Comparison of ENCODE assay signal across 8 cellular contexts in genomic region chr20:59031326-59032022, GRCh38. TPM values are rescaled to one million over a fixed set of nuclear protein-coding genes. Genes with fewer than 3 reads are reported as not detected.
DNase-seq lines count a peak whose midpoint lies in the region; ATAC-seq, FAIRE-seq and TF ChIP-seq lines count a peak whose summit lies in the region.

No MANE protein-coding gene starts in this region.

- H3K4me3 ChIP-seq in astrocyte (ENCODE audit: insufficient read depth, low read depth, low read length): peak overlapping the region; percentile 81
- peak overlapping the region; percentile 86 for H3K4me3 ChIP-seq in lower lobe of right lung
- H3K4me3 ChIP-seq in aorta (ENCODE audit: low read length in 2 of 2): peak overlapping the region; percentile 46 to 78

- peaks cover 37% of the 10 kb centered on the region for H3K36me3 ChIP-seq in astrocyte (ENCODE audit: insufficient read depth, low read length)
- H3K36me3 ChIP-seq in lower lobe of right lung: peaks cover 63% of the 10 kb centered on the region
- peaks cover 6% of the 10 kb centered on the region in 2 donors for H3K36me3 ChIP-seq in aorta (ENCODE audit: control insufficient read depth in 1 of 2, insufficient read depth in 2 of 2, low read length in 1 of 2)

- H3K36me3 Mint-ChIP-seq in CD14-positive monocyte (peaks cover 64 to 67% of the 10 kb centered on the region in 2 donors), astrocyte (ENCODE audit: low read depth, unreplicated experiment) (peaks cover 12% of the 10 kb centered on the region)

- H3K27ac Mint-ChIP-seq in CD14-positive monocyte (peak overlapping the region; percentile 93 to 99 (median 97)), astrocyte (ENCODE audit: unreplicated experiment) (peak overlapping the region; percentile 43)

- intact Hi-C loops in CD14-positive monocyte (cut with micrococcal nuclease) (loop anchor here (2.0 to 10.0 kb wide), 5 partner anchors 23 to 139 kb away; partner anchors contain the start of gene NELFCD (in 1 of the 2)), lower lobe of right lung (cut with DNase I) (no loop called here), aorta (cut with DNase I) (loop anchor here (5.0 kb wide), 2 partner anchors 34 to 139 kb away; no protein-coding TSS in a partner anchor)

- WGBS in aorta, 2 donors: 36 to 38% methylated on average over 18 of the region's 18 CpGs

- H3K9ac ChIP-seq in astrocyte (ENCODE audit: low read length): peak overlapping the region; percentile 93

- H3K4me1 Mint-ChIP-seq in CD14-positive monocyte (peaks cover 50% of the 10 kb centered on the region), astrocyte (ENCODE audit: low read depth, unreplicated experiment) (peaks cover 45% of the 10 kb centered on the region)

- H3K9me3 Mint-ChIP-seq in CD14-positive monocyte (no peaks in the 10 kb centered on the region), astrocyte (ENCODE audit: unreplicated experiment) (no peaks in the 10 kb centered on the region)

- FAIRE-seq in astrocyte (lab: Jason Lieb, UNC): no peak

- H3K27me3 Mint-ChIP-seq in CD14-positive monocyte (ENCODE audit: low read depth in 3 of 3): peaks cover 0 to 2% (median 0%) of the 10 kb centered on the region in 3 donors
- H3K27me3 Mint-ChIP-seq in astrocyte (ENCODE audit: low read depth, unreplicated experiment): no peaks in the 10 kb centered on the region

- TF ChIP-seq CTCF in CD14-positive monocyte (IDR thresholded peaks at IDR 0.05) (no peak), astrocyte (IDR thresholded peaks at IDR 0.05; ENCODE audit: insufficient read depth, low read depth, low read length) (no peak), lower lobe of right lung (IDR thresholded peaks at IDR 0.05) (no peak)

- ATAC-seq in HG03457 (IDR thresholded peaks at IDR 0.05; ENCODE audit: unreplicated experiment): peak; percentile 16
- peak in 1 of 2 donors; percentile 20 for ATAC-seq in lower lobe of right lung
- ATAC-seq in aorta (ENCODE audit: low FRiP score): no peak
- ATAC-seq in HG03175 (IDR thresholded peaks at IDR 0.05; ENCODE audit: unreplicated experiment): no peak

- H3K79me2 ChIP-seq in astrocyte (ENCODE audit: insufficient read depth, low read length): peaks cover 60% of the 10 kb centered on the region

- peak overlapping the region; percentile 92 for H3K4me2 ChIP-seq in astrocyte (ENCODE audit: low read length)

- H3K9me3 ChIP-seq in astrocyte (ENCODE audit: insufficient read depth, low read depth, low read length) (no peaks in the 10 kb centered on the region), lower lobe of right lung (no peaks in the 10 kb centered on the region), aorta (ENCODE audit: control insufficient read depth, low read length) (no peaks in the 10 kb centered on the region)

- H2AFZ ChIP-seq in astrocyte (ENCODE audit: low read depth, low read length): peak overlapping the region; percentile 89

- peaks cover 44% of the 10 kb centered on the region for H4K20me1 ChIP-seq in astrocyte (ENCODE audit: insufficient read depth, low read length)

- H3K4me3 Mint-ChIP-seq in CD14-positive monocyte: peak overlapping the region; percentile 94 to 97
- H3K4me3 Mint-ChIP-seq in astrocyte (ENCODE audit: unreplicated experiment): peak overlapping the region; percentile 92

- peak overlapping the region; percentile 89 for H3K27ac ChIP-seq in astrocyte (ENCODE audit: low read depth, low read length)
- peak overlapping the region; percentile 92 for H3K27ac ChIP-seq in lower lobe of right lung
- peak overlapping the region in 1 of 2 donors; percentile 38 for H3K27ac ChIP-seq in aorta (ENCODE audit: low read depth in 1 of 2, low read length in 2 of 2)

- DNase-seq in CD14-positive monocyte (ENCODE audit: low spot score): no peak
- no peak for DNase-seq in astrocyte (ENCODE audit: low read depth)
- no peak for DNase-seq in lower lobe of right lung
- DNase-seq in aorta: no peak
- DNase-seq in COR-L47 (lab: John Stamatoyannopoulos, UW): no peak
- DNase-seq in activated CD8-positive, alpha-beta memory T cell treated with anti-CD3 and anti-CD28 coated beads, Interleukin-2, amount 50 U/mL, for 48 hours: no peak

- H3K27me3 ChIP-seq in astrocyte (ENCODE audit: insufficient read depth, low read length) (no peaks in the 10 kb centered on the region), lower lobe of right lung (ENCODE audit: low read depth) (no peaks in the 10 kb centered on the region), aorta (ENCODE audit: control insufficient read depth in 1 of 2, insufficient read depth in 2 of 2, low read length in 1 of 2) (no peaks in the 10 kb centered on the region)

- H3K4me1 ChIP-seq in astrocyte (ENCODE audit: insufficient read depth, low read length) (peaks cover 37% of the 10 kb centered on the region), lower lobe of right lung (peaks cover 52% of the 10 kb centered on the region), aorta (ENCODE audit: control insufficient read depth in 1 of 2, insufficient read depth in 2 of 2, low read length in 2 of 2) (peaks cover 0 to 5% of the 10 kb centered on the region in 2 donors)

RNA-seq across cellular contexts. Expression of gene ATP5F1E, which starts 0.7 kb away (rescaled TPM):
- 100 to 1,000 TPM; 102 to 105 TPM for polyA plus RNA-seq in CD14-positive monocyte
- 91.0 and 94.4 TPM in 2 replicates for total RNA-seq in astrocyte
- total RNA-seq in lower lobe of right lung: 73.8 TPM
- total RNA-seq in aorta: 10 to 100 TPM; 48.2 to 50.1 TPM
- polyA plus RNA-seq in aorta: 100 to 1,000 TPM in 1 of 2 donors, 10 to 100 TPM in 1; 51.5 to 110 TPM

RNA-seq across cellular contexts. Expression of gene PRELID3B, which starts 11.1 kb away (rescaled TPM):
- 10 to 100 TPM; 16.9 to 21.0 TPM for polyA plus RNA-seq in CD14-positive monocyte
- total RNA-seq in astrocyte: 55.1 and 68.8 TPM in 2 replicates
- 43.0 TPM for total RNA-seq in lower lobe of right lung
- 10 to 100 TPM; 24.0 to 33.1 TPM for total RNA-seq in aorta
- 10 to 100 TPM; 19.5 to 44.2 TPM for polyA plus RNA-seq in aorta

RNA-seq across cellular contexts. Expression of gene TUBB1, which starts 12.2 kb away (rescaled TPM):
- 1 to 10 TPM; 2.4 to 3.1 TPM for polyA plus RNA-seq in CD14-positive monocyte
- total RNA-seq in astrocyte: not detected in 2 replicates
- 6.5 TPM for total RNA-seq in lower lobe of right lung
- 1 to 10 TPM in 1 of 2 donors, under 1 TPM in 1; 0.15 to 2.1 TPM for total RNA-seq in aorta
- not detected for polyA plus RNA-seq in aorta

RNA-seq across cellular contexts. Expression of gene CTSZ, which starts 24.4 kb away (rescaled TPM):
- polyA plus RNA-seq in CD14-positive monocyte (10 to 100 TPM; 62.6 to 86.4 TPM), aorta (100 to 1,000 TPM; 299 to 350 TPM)
- total RNA-seq in astrocyte (112 and 126 TPM in 2 replicates), lower lobe of right lung (533 TPM), aorta (100 to 1,000 TPM; 183 to 241 TPM)

RNA-seq across cellular contexts. Expression of gene NELFCD, which starts 50.4 kb away (rescaled TPM):
- 10 to 100 TPM; 49.0 to 50.1 TPM for polyA plus RNA-seq in CD14-positive monocyte
- total RNA-seq in astrocyte: 56.7 and 70.4 TPM in 2 replicates
- 54.1 TPM for total RNA-seq in lower lobe of right lung
- total RNA-seq in aorta: 10 to 100 TPM; 40.5 to 50.1 TPM
- polyA plus RNA-seq in aorta: 10 to 100 TPM; 22.7 to 53.9 TPM
